ENCODE assay signal across 18 cellular contexts in the genomic region with DNA sequence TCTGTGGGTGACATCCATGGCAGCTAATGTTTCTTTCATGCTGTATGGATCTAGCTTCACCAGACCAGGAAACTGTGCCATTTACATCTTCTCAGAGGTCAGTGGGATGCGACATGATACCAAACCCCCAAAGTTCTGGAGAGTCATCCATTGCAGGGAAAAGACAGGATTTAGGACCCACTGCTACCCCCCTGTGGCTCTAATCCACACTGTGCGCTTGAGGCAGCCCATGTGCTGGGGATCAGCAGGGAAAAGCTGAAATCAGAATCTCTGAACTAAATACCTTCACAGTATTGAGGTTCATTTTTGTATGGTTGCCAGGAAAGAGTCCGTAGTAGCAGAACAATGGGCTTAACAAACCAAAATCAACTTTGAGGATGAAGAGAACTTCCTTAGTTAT.
A peak's percentile ranks its signal among the peaks of the same experiment; 100 is the strongest.
DNase-seq lines count a peak whose midpoint lies in the region; ATAC-seq, FAIRE-seq and TF ChIP-seq lines count a peak whose summit lies in the region.
"Had no signal": no experiment of that assay in that cellular context is flagged by ENCODE, and none has a peak within 500 bp of the region (broad histone marks: within the 10 kb centered on the region; RNA-seq: fewer than 3 reads in every experiment).

No MANE protein-coding gene starts in this region.

- H3K9ac ChIP-seq in HepG2 (ENCODE audit: insufficient read depth, low read depth, low read length) = no peak overlapping the region

- no peak for TF ChIP-seq POLR2A in HepG2 (IDR thresholded peaks at IDR 0.05; ENCODE audit: insufficient read depth in 1 of 2, low read depth in 2 of 2, low read length in 2 of 2)
- TF ChIP-seq POLR2A in right lobe of liver (IDR thresholded peaks at IDR 0.05) = no peak

- in situ Hi-C loops in HepG2 (cut with HindIII; ENCODE audit: extremely low pct_ligation_motif_present, low pct_unique_long_range_greater_than_20kb) = no loop called here

- peak overlapping the region; percentile 69 for H3K27ac Mint-ChIP-seq in WTC11
- peak overlapping the region; percentile 44 for H3K27ac Mint-ChIP-seq in stimulated activated memory B cell treated with anti-CD40 and anti-IgM and Interleukin-4, amounts not matched to agents 10 μg/mL and 1 μg/mL and 100 μg/mL, for 72 hours
- H3K27ac Mint-ChIP-seq: activated CD4-positive, alpha-beta memory T cell treated with anti-CD3 and anti-CD28 coated beads, Interleukin-2, amount 10 ng/mL, durations not matched to agents 7 days and 5 days had no signal

- no peak overlapping the region for H3K4me3 Mint-ChIP-seq in WTC11
- no peak overlapping the region for H3K4me3 Mint-ChIP-seq in stimulated activated memory B cell treated with anti-CD40 and anti-IgM and Interleukin-4, amounts not matched to agents 10 μg/mL and 1 μg/mL and 100 μg/mL, for 72 hours
- H3K4me3 Mint-ChIP-seq: activated CD4-positive, alpha-beta memory T cell treated with anti-CD3 and anti-CD28 coated beads, Interleukin-2, amount 10 ng/mL, durations not matched to agents 7 days and 5 days had no signal

- no peak overlapping the region for H3K4me2 ChIP-seq in HepG2 (ENCODE audit: low read depth, low read length)

- H3K4me1 Mint-ChIP-seq in WTC11 = peaks cover 49% of the 10 kb centered on the region
- H3K4me1 Mint-ChIP-seq in stimulated activated memory B cell treated with anti-CD40 and anti-IgM and Interleukin-4, amounts not matched to agents 10 μg/mL and 1 μg/mL and 100 μg/mL, for 72 hours = no peaks in the 10 kb centered on the region

- no peak overlapping the region for H2AFZ ChIP-seq in HepG2 (ENCODE audit: low read length)

- H4K20me1 ChIP-seq in HepG2 (ENCODE audit: insufficient read depth, low read length) = no peaks in the 10 kb centered on the region

- DNase-seq in HepG2 (ENCODE audit: low spot score) (no peak), right lobe of liver (no peak), WTC11 (ENCODE audit: low spot score) (no peak), fibroblast of pulmonary artery (ENCODE audit: low read depth) (no peak), nucleus accumbens (lab: John Stamatoyannopoulos, UW) (no peak)
- no peak for DNase-seq in stimulated activated CD4-positive, alpha-beta T cell treated with anti-CD3 and anti-CD28 coated beads, Interleukin-2, amount 100 ng/mL, for 24 hours
- DNase-seq: activated CD4-positive, alpha-beta memory T cell treated with anti-CD3 and anti-CD28 coated beads, Interleukin-2, amount 10 ng/mL, durations not matched to agents 7 days and 5 days; activated T-cell treated with anti-CD3 and anti-CD28 coated beads, Interleukin-2, amount 50 U/mL, for 48 hours; GDM1; hypothalamus; KBM-7; mucosa of descending colon; NCI-H1048; stimulated activated CD4-positive, alpha-beta T cell treated with anti-CD3 and anti-CD28 coated beads, Interleukin-4, amount 100 ng/mL, for 4 hours had no signal

- H3K27me3 ChIP-seq in HepG2 (ENCODE audit: control insufficient read depth in 1 of 2, insufficient read depth in 2 of 2, low read length in 2 of 2) = no peaks in the 10 kb centered on the region
- H3K27me3 ChIP-seq in right lobe of liver = no peaks in the 10 kb centered on the region

- no peaks in the 10 kb centered on the region for H3K27me3 Mint-ChIP-seq in WTC11 (ENCODE audit: low read depth)
- no peaks in the 10 kb centered on the region for H3K27me3 Mint-ChIP-seq in stimulated activated memory B cell treated with anti-CD40 and anti-IgM and Interleukin-4, amounts not matched to agents 10 μg/mL and 1 μg/mL and 100 μg/mL, for 72 hours
- H3K27me3 Mint-ChIP-seq: activated CD4-positive, alpha-beta memory T cell treated with anti-CD3 and anti-CD28 coated beads, Interleukin-2, amount 10 ng/mL, durations not matched to agents 7 days and 5 days had no signal

- no peak overlapping the region for H3K27ac ChIP-seq in HepG2 (ENCODE audit: extremely low read length, insufficient read depth, low read length)
- H3K27ac ChIP-seq in right lobe of liver = no peak overlapping the region

- no peaks in the 10 kb centered on the region for H3K4me1 ChIP-seq in HepG2 (ENCODE audit: insufficient read depth, low read length)
- no peaks in the 10 kb centered on the region for H3K4me1 ChIP-seq in right lobe of liver

- TF ChIP-seq CTCF in HepG2 (CRISPR knock-in tag; IDR thresholded peaks at IDR 0.05) = peak; percentile 13; the same call in 1 of the 2 replicates
- no peak for TF ChIP-seq CTCF in right lobe of liver (IDR thresholded peaks at IDR 0.05)
- TF ChIP-seq CTCF in WTC11 (IDR thresholded peaks at IDR 0.05) = no peak
- peak; percentile 24 for TF ChIP-seq CTCF in fibroblast of pulmonary artery (IDR thresholded peaks at IDR 0.05; ENCODE audit: low read length, missing control alignments)

- no peaks in the 10 kb centered on the region for H3K79me2 ChIP-seq in HepG2 (ENCODE audit: insufficient read depth, low read length)

- POLR2A ChIA-PET in HepG2 (lab: Yijun Ruan, JAX) = no interaction called here
- POLR2A ChIA-PET in WTC11 (lab: Charles Lee) = no interaction called here

- H3K9me3 ChIP-seq in HepG2 (ENCODE audit: low read length) (no peaks in the 10 kb centered on the region), right lobe of liver (no peaks in the 10 kb centered on the region)
- H3K9me3 ChIP-seq: mucosa of descending colon had no signal

- H3K36me3 ChIP-seq in HepG2 (replicated peaks in 1 of 2; ENCODE audit: control insufficient read depth in 1 of 2, insufficient read depth in 2 of 2, low read length in 2 of 2) = peaks cover 12 to 20% of the 10 kb centered on the region in 2 experiments
- no peaks in the 10 kb centered on the region for H3K36me3 ChIP-seq in right lobe of liver

- no peaks in the 10 kb centered on the region for H3K9me3 Mint-ChIP-seq in WTC11
- H3K9me3 Mint-ChIP-seq in stimulated activated memory B cell treated with anti-CD40 and anti-IgM and Interleukin-4, amounts not matched to agents 10 μg/mL and 1 μg/mL and 100 μg/mL, for 72 hours = no peaks in the 10 kb centered on the region
- H3K9me3 Mint-ChIP-seq: activated CD4-positive, alpha-beta memory T cell treated with anti-CD3 and anti-CD28 coated beads, Interleukin-2, amount 10 ng/mL, durations not matched to agents 7 days and 5 days had no signal

- WGBS in HepG2 (ENCODE audit: low lambda C conversion rate) = 95% methylated on average over 3 of the region's 3 CpGs
- WGBS in right lobe of liver (ENCODE audit: insufficient coverage, low coverage, low lambda C conversion rate, missing lambda C conversion rate) = 85% methylated on average over 3 of the region's 3 CpGs

- CTCF ChIA-PET in HepG2 (lab: Yijun Ruan, JAX; ENCODE audit: low intra/inter-chr PET ratio, low total read pairs) (no interaction called here), WTC11 (lab: Charles Lee) (interaction anchor here (0.6 to 5.0 kb wide), 11 partner anchors 14 to 123 kb away, joined by 3 to 21 read pairs (median 6); no protein-coding TSS in a partner anchor)

- TF ChIP-seq EP300 in HepG2 (IDR thresholded peaks at IDR 0.05; ENCODE audit: low read depth in 2 of 2, low read length in 2 of 2) (no peak), HepG2 (CRISPR knock-in tag; IDR thresholded peaks at IDR 0.05; ENCODE audit: borderline replicate concordance) (no peak)

- no peak for FAIRE-seq in HepG2 (lab: Jason Lieb, UNC)
- FAIRE-seq: GM12892, RCC 7860 had no signal

- no peak overlapping the region for H3K4me3 ChIP-seq in HepG2 (replicated peaks in 1 of 3; ENCODE audit: insufficient read depth in 1 of 3, low read depth in 2 of 3, low read length in 3 of 3)
- H3K4me3 ChIP-seq in right lobe of liver = no peak overlapping the region
- no peak overlapping the region for H3K4me3 ChIP-seq in fibroblast of pulmonary artery (replicated peaks; ENCODE audit: low read depth, low read length)
- H3K4me3 ChIP-seq: mucosa of descending colon had no signal

- H3K36me3 Mint-ChIP-seq in WTC11 = peaks cover 2% of the 10 kb centered on the region; the same call in 1 of the 2 replicates
- H3K36me3 Mint-ChIP-seq in stimulated activated memory B cell treated with anti-CD40 and anti-IgM and Interleukin-4, amounts not matched to agents 10 μg/mL and 1 μg/mL and 100 μg/mL, for 72 hours = peaks cover 48% of the 10 kb centered on the region

- TF ChIP-seq RAD21 in HepG2 (CRISPR knock-in tag; IDR thresholded peaks at IDR 0.05) = no peak

- peak; percentile 41 for ATAC-seq in HepG2
- ATAC-seq in right lobe of liver = no peak
- ATAC-seq in WTC11 = peak; percentile 68
- ATAC-seq in stimulated activated memory B cell treated with anti-CD40 and anti-IgM and Interleukin-4, amounts not matched to agents 10 μg/mL and 1 μg/mL and 100 μg/mL, for 72 hours = no peak
- ATAC-seq in GM21619 (IDR thresholded peaks at IDR 0.05; ENCODE audit: unreplicated experiment) = no peak
- ATAC-seq: mucosa of descending colon had no signal

- no TSS peak for BruUV-seq in HepG2 (replicated peaks; lab: Mats Ljungman, UMichigan)

- intact Hi-C loops in HepG2 (cut with micrococcal nuclease; ENCODE audit: unreplicated experiment) (no loop called here), right lobe of liver (cut with DNase I) (no loop called here)

TF ChIP-seq in WTC11, 78 proteins besides CTCF, POLR2A, EP300 and RAD21 (continues in another document):
- TF ChIP-seq ZNF423 (CRISPR knock-in tag; IDR thresholded peaks at IDR 0.05) (no peak), SP1 (CRISPR knock-in tag; conservative IDR thresholded peaks at IDR 0.05) (no peak), NFYB (CRISPR knock-in tag; conservative IDR thresholded peaks at IDR 0.05; ENCODE audit: low read depth) (no peak), PRRX2 (CRISPR knock-in tag; IDR thresholded peaks at IDR 0.05) (no peak), EMX1 (CRISPR knock-in tag; IDR thresholded peaks at IDR 0.05) (no peak), SMAD4 (CRISPR knock-in tag; IDR thresholded peaks at IDR 0.05) (no peak), E2F1 (CRISPR knock-in tag; IDR thresholded peaks at IDR 0.05) (no peak), RELA (CRISPR knock-in tag; IDR thresholded peaks at IDR 0.05; ENCODE audit: borderline replicate concordance) (no peak)

Comparison
In these comparisons a context has a peak if more than half of its experiments do, and no peak if none do; other contexts are left out.
1. ATAC-seq: peak in HepG2 (single experiment) and WTC11 (single experiment); none in right lobe of liver (0 of 4), stimulated activated memory B cell treated with anti-CD40 and anti-IgM and Interleukin-4, amounts not matched to agents 10 μg/mL and 1 μg/mL and 100 μg/mL, for 72 hours (single experiment) and GM21619 (single experiment).
2. CTCF ChIP-seq: peak in HepG2 (single experiment) and fibroblast of pulmonary artery (single experiment); none in right lobe of liver (0 of 4) and WTC11 (single experiment).
3. Of the 50 proteins assayed by ChIP-seq in both HepG2 and WTC11: peak only in HepG2: CTCF; only in WTC11: none; in both: none; in neither: 49.